Comparison of ENCODE assay signal across 8 cellular contexts in the genomic region with DNA sequence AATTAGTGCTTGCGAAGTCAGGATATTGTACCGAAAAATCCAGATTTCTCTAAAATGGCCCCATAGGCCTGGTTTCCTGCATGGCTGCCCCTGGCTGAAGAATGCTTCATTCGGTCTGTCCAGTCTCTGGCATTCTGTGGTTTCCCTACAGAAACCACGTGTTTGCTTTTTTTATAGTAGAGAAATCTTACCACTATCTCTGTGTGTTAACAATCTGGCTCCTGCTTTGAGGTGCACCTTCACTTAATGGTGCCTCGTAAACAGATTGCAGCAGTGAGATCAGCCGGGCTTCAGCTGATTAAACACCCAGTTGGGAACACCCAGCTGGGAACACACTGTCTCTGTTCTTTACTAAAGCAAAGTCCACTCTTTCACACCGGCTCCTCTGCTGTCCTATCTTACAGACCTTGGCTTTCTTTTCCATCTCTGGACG. TPM values are rescaled to one million over a fixed set of nuclear protein-coding genes. Genes with fewer than 3 reads are reported as not detected.
DNase-seq lines count a peak whose midpoint lies in the region; ATAC-seq, FAIRE-seq and TF ChIP-seq lines count a peak whose summit lies in the region.

No MANE protein-coding gene starts in this region.

- FAIRE-seq in RCC 7860 (lab: Jason Lieb, UNC): peak; percentile 64

- H3K4me3 ChIP-seq in cardiac muscle cell: no peak overlapping the region

- H3K9me3 ChIP-seq in cardiac muscle cell (ENCODE audit: low read depth): no peaks in the 10 kb centered on the region

- no peaks in the 10 kb centered on the region for H3K27me3 ChIP-seq in cardiac muscle cell

- ATAC-seq in stimulated activated effector memory CD8-positive, alpha-beta T cell treated with anti-CD3 and anti-CD28 coated beads, Interleukin-12 subunit alpha, Interleukin-12 subunit beta, amount 100 ng/mL, for 72 hours: no peak
- ATAC-seq in HG03378 (IDR thresholded peaks at IDR 0.05; ENCODE audit: unreplicated experiment) (no peak), HG03460 (IDR thresholded peaks at IDR 0.05; ENCODE audit: unreplicated experiment) (no peak)

- peaks cover 26% of the 10 kb centered on the region for H3K4me1 Mint-ChIP-seq in stimulated activated effector memory CD8-positive, alpha-beta T cell treated with anti-CD3 and anti-CD28 coated beads, Interleukin-12 subunit alpha, Interleukin-12 subunit beta, amount 100 ng/mL, for 72 hours

- no peaks in the 10 kb centered on the region for H3K36me3 ChIP-seq in cardiac muscle cell

- peak overlapping the region; percentile 3 for H3K27ac Mint-ChIP-seq in stimulated activated effector memory CD8-positive, alpha-beta T cell treated with anti-CD3 and anti-CD28 coated beads, Interleukin-12 subunit alpha, Interleukin-12 subunit beta, amount 100 ng/mL, for 72 hours

- DNase-seq in NCI-H82 (lab: John Stamatoyannopoulos, UW) (peak; percentile 59), NCI-H82 treated with DMSO at 0.1 percent for 48 hours (lab: John Stamatoyannopoulos, UW; ENCODE audit: unreplicated experiment) (no peak), RCC 7860 (ENCODE audit: low spot score) (peak; percentile 52), cardiac muscle cell (ENCODE audit: low read depth in 1 of 2, low spot score in 1 of 2) (peak in 1 of 2 donors; percentile 38)
- DNase-seq in stimulated activated effector memory CD8-positive, alpha-beta T cell treated with anti-CD3 and anti-CD28 coated beads, Interleukin-12 subunit alpha, Interleukin-12 subunit beta, amount 100 ng/mL, for 72 hours (ENCODE audit: low spot score in 2 of 2): no peak
- DNase-seq in activated CD4-positive, CD25-positive, alpha-beta regulatory T cell (lab: John Stamatoyannopoulos, UW): no peak

- H3K36me3 Mint-ChIP-seq in stimulated activated effector memory CD8-positive, alpha-beta T cell treated with anti-CD3 and anti-CD28 coated beads, Interleukin-12 subunit alpha, Interleukin-12 subunit beta, amount 100 ng/mL, for 72 hours: peaks cover 71% of the 10 kb centered on the region

- no peak for TF ChIP-seq CTCF in cardiac muscle cell (IDR thresholded peaks at IDR 0.05; ENCODE audit: low read depth, low read length)

- peak overlapping the region; percentile 68 for H3K27ac ChIP-seq in cardiac muscle cell

- no peak overlapping the region for H3K4me3 Mint-ChIP-seq in stimulated activated effector memory CD8-positive, alpha-beta T cell treated with anti-CD3 and anti-CD28 coated beads, Interleukin-12 subunit alpha, Interleukin-12 subunit beta, amount 100 ng/mL, for 72 hours

- peaks cover 6% of the 10 kb centered on the region for H3K4me1 ChIP-seq in cardiac muscle cell (ENCODE audit: low read depth)

- H3K9me3 Mint-ChIP-seq in stimulated activated effector memory CD8-positive, alpha-beta T cell treated with anti-CD3 and anti-CD28 coated beads, Interleukin-12 subunit alpha, Interleukin-12 subunit beta, amount 100 ng/mL, for 72 hours: no peaks in the 10 kb centered on the region

RNA-seq across cellular contexts. Expression of gene DNAAF2, which starts 6.7 kb away (rescaled TPM):
- total RNA-seq in cardiac muscle cell: 28.0 and 28.9 TPM in 2 replicates
- polyA plus RNA-seq in cardiac muscle cell: 26.0 and 34.9 TPM in 2 replicates

RNA-seq across cellular contexts. Expression of gene MGAT2, which starts 21.1 kb away (rescaled TPM):
- 45.3 and 48.5 TPM in 2 replicates for total RNA-seq in cardiac muscle cell
- polyA plus RNA-seq in cardiac muscle cell: 35.2 and 35.9 TPM in 2 replicates

RNA-seq across cellular contexts. Expression of gene RPL36AL, which starts 21.3 kb away (rescaled TPM):
- total RNA-seq in cardiac muscle cell: 165 and 197 TPM in 2 replicates
- polyA plus RNA-seq in cardiac muscle cell: 185 and 208 TPM in 2 replicates

RNA-seq across cellular contexts. Expression of gene LRR1, which starts 43.0 kb away (rescaled TPM):
- 10.0 and 11.2 TPM in 2 replicates for total RNA-seq in cardiac muscle cell
- 22.8 and 29.5 TPM in 2 replicates for polyA plus RNA-seq in cardiac muscle cell

RNA-seq across cellular contexts. Expression of gene POLE2, which starts 46.3 kb away (rescaled TPM):
- 2.8 and 4.5 TPM in 2 replicates for total RNA-seq in cardiac muscle cell
- polyA plus RNA-seq in cardiac muscle cell: 9.0 and 11.8 TPM in 2 replicates

Comparison
In these comparisons a context has a peak if more than half of its experiments do, and no peak if none do; other contexts are left out.
1. DNase-seq: peak in NCI-H82 (single experiment) and RCC 7860 (single experiment); none in NCI-H82 treated with DMSO at 0.1 percent for 48 hours (single experiment), stimulated activated effector memory CD8-positive, alpha-beta T cell treated with anti-CD3 and anti-CD28 coated beads, Interleukin-12 subunit alpha, Interleukin-12 subunit beta, amount 100 ng/mL, for 72 hours (0 of 2) and activated CD4-positive, CD25-positive, alpha-beta regulatory T cell (0 of 4).